22 cellular contexts compared by ENCODE assay signal in the genomic region with DNA sequence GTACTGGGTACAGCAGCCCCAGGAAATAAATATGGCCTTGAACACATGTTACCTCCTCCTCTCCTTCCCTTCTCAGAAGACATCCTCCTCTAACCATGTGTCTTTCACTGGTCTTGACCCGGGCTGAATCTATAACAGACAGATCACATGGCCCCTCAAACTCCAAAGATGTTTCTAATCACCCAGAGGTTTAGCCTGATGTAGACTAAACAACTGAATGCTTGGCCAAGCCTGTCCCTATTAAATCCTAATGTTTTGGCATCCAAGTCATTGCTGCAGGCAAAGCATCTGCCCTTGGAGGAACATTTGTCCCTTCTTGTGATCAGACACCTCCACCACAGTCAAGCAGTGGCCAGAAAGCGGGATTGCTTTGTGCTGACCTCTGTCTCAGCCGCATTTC.
"Had no signal": no experiment of that assay in that cellular context is flagged by ENCODE, and none has a peak within 500 bp of the region (broad histone marks: within the 10 kb centered on the region; RNA-seq: fewer than 3 reads in every experiment).

No MANE protein-coding gene starts in this region.

- DNase-seq: activated CD4-positive, alpha-beta memory T cell treated with anti-CD3 and anti-CD28 coated beads, Interleukin-2, amount 10 ng/mL, durations not matched to agents 7 days and 5 days; activated CD4-positive, alpha-beta T cell treated with anti-CD3 and anti-CD28 coated beads, Interleukin-2, amount 10 ng/mL, durations not matched to agents 7 days and 5 days; activated CD4-positive, CD25-positive, alpha-beta regulatory T cell treated with anti-CD3 and anti-CD28 coated beads, Interleukin-2, amount 50 U/mL, for 72 hours; activated T-cell treated with anti-CD3 and anti-CD28 coated beads, Interleukin-2, amount 50 U/mL, for 4 hours; anterior cingulate cortex; effector memory CD4-positive, alpha-beta T cell; gastrocnemius medialis; glutamatergic neuron; islet precursor cell; left ventricle myocardium inferior; mesendoderm; stimulated activated CD4-positive, alpha-beta T cell treated with anti-CD3 and anti-CD28 coated beads, Interleukin-4, amount 100 ng/mL, for 1 hour; stimulated activated naive CD8-positive, alpha-beta T cell treated with anti-CD3 and anti-CD28 coated beads, Interleukin-15, Interleukin-2, amounts not matched to agents 100 U/mL and 50 U/mL, for 24 hours; T-helper 17 cell; T1000 had no signal

- H3K36me3 ChIP-seq: gastrocnemius medialis, left ventricle myocardium inferior, right atrium auricular region, thoracic aorta had no signal

- H3K4me1 ChIP-seq: gastrocnemius medialis, left ventricle myocardium inferior, right atrium auricular region had no signal

- ATAC-seq: activated T-cell treated with anti-CD3 and anti-CD28 coated beads, Interleukin-2, amount 50 U/mL, for 4 hours; activated T-helper 17 cell treated with anti-CD3 and anti-CD28 coated beads, Interleukin-2, amount 50 U/mL, for 72 hours; gastrocnemius medialis; natural killer cell treated with Interleukin-12 subunit alpha and Interleukin-12 subunit beta and Interleukin-15 and Interleukin-18, amount 100 ng/mL, for 72 hours; stimulated activated naive CD8-positive, alpha-beta T cell treated with anti-CD3 and anti-CD28 coated beads, Interleukin-15, Interleukin-2, amounts not matched to agents 100 U/mL and 50 U/mL, for 24 hours; T-helper 17 cell had no signal

- H3K9me3 ChIP-seq: gastrocnemius medialis, left ventricle myocardium inferior, right atrium auricular region, thoracic aorta had no signal

- H3K27ac ChIP-seq: gastrocnemius medialis, left ventricle myocardium inferior, right atrium auricular region, thoracic aorta had no signal

- H3K4me3 ChIP-seq: gastrocnemius medialis, left ventricle myocardium inferior, lung, right atrium auricular region, thoracic aorta had no signal

- H3K27me3 ChIP-seq: gastrocnemius medialis, right atrium auricular region had no signal

- FAIRE-seq: bronchial epithelial cell, colon had no signal
